In genomic region chr7:23266918-23267317, GRCh38 we compare ENCODE assay signal across 29 cellular contexts.
"Had no signal": no experiment of that assay in that cellular context is flagged by ENCODE, and none has a peak within 500 bp of the region (broad histone marks: within the 10 kb centered on the region; RNA-seq: fewer than 3 reads in every experiment).

No MANE protein-coding gene starts in this region.

- H3K27ac ChIP-seq: ascending aorta, breast epithelium, cardiac muscle cell, colonic mucosa, esophagus muscularis mucosa, foreskin keratinocyte, gastrocnemius medialis, heart left ventricle had no signal

- DNase-seq: activated CD4-positive, alpha-beta memory T cell treated with anti-CD3 and anti-CD28 coated beads for 36 hours; activated CD4-positive, alpha-beta T cell treated with anti-CD3 and anti-CD28 coated beads for 36 hours; activated CD4-positive, alpha-beta T cell treated with anti-CD3 and anti-CD28 coated beads, Interleukin-2, amount 10 ng/mL, durations not matched to agents 24 days and 14 days; activated CD4-positive, CD25-positive, alpha-beta regulatory T cell; activated CD4-positive, CD25-positive, alpha-beta regulatory T cell treated with anti-CD3 and anti-CD28 coated beads, Interleukin-2, amount 50 U/mL, for 72 hours; activated CD8-positive, alpha-beta memory T cell treated with anti-CD3 and anti-CD28 coated beads, Interleukin-2, amount 10 ng/mL, durations not matched to agents 7 days and 5 days; activated CD8-positive, alpha-beta memory T cell treated with anti-CD3 and anti-CD28 coated beads, Interleukin-2, amount 50 U/mL, for 4 hours; activated CD8-positive, alpha-beta T cell treated with anti-CD3 and anti-CD28 coated beads, Interleukin-2, amount 10 ng/mL, durations not matched to agents 7 days and 5 days; activated gamma-delta T cell; activated naive CD4-positive, alpha-beta T cell; activated naive CD4-positive, alpha-beta T cell treated with anti-CD3 and anti-CD28 coated beads, Interleukin-2, amount 10 ng/mL, durations not matched to agents 7 days and 5 days; activated naive CD8-positive, alpha-beta T cell treated with anti-CD3 and anti-CD28 coated beads, Interleukin-2, amount 10 ng/mL, durations not matched to agents 7 days and 5 days; activated T-cell treated with anti-CD3 and anti-CD28 coated beads, Interleukin-2, amount 50 U/mL, for 1 hour; activated T-cell treated with anti-CD3 and anti-CD28 coated beads, Interleukin-2, amount 50 U/mL, for 48 hours; central memory CD4-positive, alpha-beta T cell; cerebellar nuclear complex; colonic mucosa; effector CD8-positive, alpha-beta T cell; erythroblast; foreskin keratinocyte; gastrocnemius medialis; glutamatergic neuron; heart left ventricle; T-helper 2 cell had no signal

- ATAC-seq: activated CD4-positive, alpha-beta T cell treated with anti-CD3 and anti-CD28 coated beads for 36 hours; activated CD8-positive, alpha-beta memory T cell treated with anti-CD3 and anti-CD28 coated beads, Interleukin-2, amount 10 ng/mL, durations not matched to agents 7 days and 5 days; activated CD8-positive, alpha-beta T cell treated with anti-CD3 and anti-CD28 coated beads, Interleukin-2, amount 10 ng/mL, durations not matched to agents 7 days and 5 days; activated naive CD4-positive, alpha-beta T cell treated with anti-CD3 and anti-CD28 coated beads, Interleukin-2, amount 50 U/mL, for 72 hours; foreskin keratinocyte; gastrocnemius medialis; heart left ventricle had no signal

- H3K9me3 ChIP-seq: ascending aorta, breast epithelium, colonic mucosa, esophagus muscularis mucosa, gastrocnemius medialis, heart left ventricle had no signal

- H3K4me1 ChIP-seq: ascending aorta, breast epithelium, colonic mucosa, esophagus muscularis mucosa, foreskin keratinocyte, gastrocnemius medialis had no signal

- H3K4me3 ChIP-seq: ascending aorta, breast epithelium, cardiac muscle cell, colonic mucosa, esophagus muscularis mucosa, gastrocnemius medialis, heart left ventricle had no signal

- H3K27me3 ChIP-seq: ascending aorta, breast epithelium, cardiac muscle cell, colonic mucosa, foreskin keratinocyte, gastrocnemius medialis, heart left ventricle had no signal

- H3K36me3 ChIP-seq: breast epithelium, cardiac muscle cell, colonic mucosa, gastrocnemius medialis had no signal
